Comparison of ENCODE assay signal across 14 cellular contexts in the genomic region with DNA sequence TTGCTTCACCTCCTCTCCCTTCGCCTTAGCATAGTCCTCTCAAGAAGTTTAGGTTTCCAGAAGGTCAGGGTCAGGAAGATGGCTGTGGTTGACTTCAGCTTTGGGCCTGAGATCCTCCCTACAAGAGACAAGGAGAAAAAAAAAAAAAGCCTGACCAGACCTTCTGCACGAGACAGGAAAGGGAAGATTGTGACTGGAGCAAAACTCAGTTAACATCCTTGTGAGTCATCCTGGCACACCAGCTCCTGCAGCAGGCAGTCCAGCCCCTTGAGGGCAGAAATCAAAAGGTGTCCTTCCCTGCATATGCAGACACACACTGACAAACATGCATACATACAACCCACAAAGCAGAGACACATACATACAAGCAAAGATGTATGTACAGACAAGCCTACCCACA. TPM values are rescaled to one million over a fixed set of nuclear protein-coding genes. Genes with fewer than 3 reads are reported as not detected.
DNase-seq lines count a peak whose midpoint lies in the region; ATAC-seq and TF ChIP-seq lines count a peak whose summit lies in the region.
"Had no signal": no experiment of that assay in that cellular context is flagged by ENCODE, and none has a peak within 500 bp of the region (broad histone marks: within the 10 kb centered on the region; RNA-seq: fewer than 3 reads in every experiment).

No MANE protein-coding gene starts in this region.

- no peaks in the 10 kb centered on the region for H3K27me3 ChIP-seq in CD8-positive, alpha-beta T cell (ENCODE audit: insufficient read depth, low read length)

- H3K9me3 ChIP-seq in CD8-positive, alpha-beta T cell (ENCODE audit: low read length): no peaks in the 10 kb centered on the region
- H3K9me3 ChIP-seq: stomach had no signal

- no peaks in the 10 kb centered on the region for H3K36me3 ChIP-seq in CD8-positive, alpha-beta T cell (ENCODE audit: insufficient read depth, low read length)
- H3K36me3 ChIP-seq: stomach had no signal

- TF ChIP-seq CTCF in AG10803 (conservative IDR thresholded peaks at IDR 0.05; ENCODE audit: low read length) (no peak), astrocyte of the spinal cord (IDR thresholded peaks at IDR 0.05; ENCODE audit: low read depth, low read length) (no peak)
- no peak for TF ChIP-seq CTCF in CD8-positive, alpha-beta T cell (IDR thresholded peaks at IDR 0.05)

- no peaks in the 10 kb centered on the region for H3K4me1 ChIP-seq in CD8-positive, alpha-beta T cell (ENCODE audit: insufficient read depth, low read length)
- H3K4me1 ChIP-seq: stomach had no signal

- H3K36me3 Mint-ChIP-seq in CD8-positive, alpha-beta T cell: no peaks in the 10 kb centered on the region
- no peaks in the 10 kb centered on the region for H3K36me3 Mint-ChIP-seq in stimulated activated memory B cell treated with anti-CD40 and anti-IgM and Interleukin-4, amounts not matched to agents 10 μg/mL and 1 μg/mL and 100 μg/mL, for 72 hours
- H3K36me3 Mint-ChIP-seq: activated naive CD4-positive, alpha-beta T cell treated with anti-CD3 and anti-CD28 coated beads, Interleukin-2, amount 10 ng/mL, durations not matched to agents 7 days and 5 days; CD4-positive, CD25-positive, alpha-beta regulatory T cell had no signal

- no peaks in the 10 kb centered on the region for H3K9me3 Mint-ChIP-seq in CD8-positive, alpha-beta T cell
- H3K9me3 Mint-ChIP-seq in stimulated activated memory B cell treated with anti-CD40 and anti-IgM and Interleukin-4, amounts not matched to agents 10 μg/mL and 1 μg/mL and 100 μg/mL, for 72 hours: no peaks in the 10 kb centered on the region
- H3K9me3 Mint-ChIP-seq: activated naive CD4-positive, alpha-beta T cell treated with anti-CD3 and anti-CD28 coated beads, Interleukin-2, amount 10 ng/mL, durations not matched to agents 7 days and 5 days; CD4-positive, CD25-positive, alpha-beta regulatory T cell had no signal

- POLR2A ChIA-PET in CD8-positive, alpha-beta T cell (lab: Charles Lee): no interaction called here

- peaks cover 28% of the 10 kb centered on the region for H3K27me3 Mint-ChIP-seq in CD8-positive, alpha-beta T cell (ENCODE audit: low read depth)
- peaks cover 35% of the 10 kb centered on the region for H3K27me3 Mint-ChIP-seq in stimulated activated memory B cell treated with anti-CD40 and anti-IgM and Interleukin-4, amounts not matched to agents 10 μg/mL and 1 μg/mL and 100 μg/mL, for 72 hours

- H3K4me3 Mint-ChIP-seq in CD8-positive, alpha-beta T cell: no peak overlapping the region
- H3K4me3 Mint-ChIP-seq in stimulated activated memory B cell treated with anti-CD40 and anti-IgM and Interleukin-4, amounts not matched to agents 10 μg/mL and 1 μg/mL and 100 μg/mL, for 72 hours: no peak overlapping the region
- H3K4me3 Mint-ChIP-seq: activated naive CD4-positive, alpha-beta T cell treated with anti-CD3 and anti-CD28 coated beads, Interleukin-2, amount 10 ng/mL, durations not matched to agents 7 days and 5 days; CD4-positive, CD25-positive, alpha-beta regulatory T cell had no signal

- H3K4me3 ChIP-seq in AG10803 (ENCODE audit: low read length): no peak overlapping the region
- no peak overlapping the region for H3K4me3 ChIP-seq in astrocyte of the spinal cord (ENCODE audit: low read depth, low read length)
- H3K4me3 ChIP-seq in CD8-positive, alpha-beta T cell (ENCODE audit: low read depth, low read length): no peak overlapping the region
- H3K4me3 ChIP-seq: stomach had no signal

- no peak overlapping the region for H3K27ac Mint-ChIP-seq in CD8-positive, alpha-beta T cell
- H3K27ac Mint-ChIP-seq in stimulated activated memory B cell treated with anti-CD40 and anti-IgM and Interleukin-4, amounts not matched to agents 10 μg/mL and 1 μg/mL and 100 μg/mL, for 72 hours: no peak overlapping the region
- H3K27ac Mint-ChIP-seq: activated naive CD4-positive, alpha-beta T cell treated with anti-CD3 and anti-CD28 coated beads, Interleukin-2, amount 10 ng/mL, durations not matched to agents 7 days and 5 days; CD4-positive, CD25-positive, alpha-beta regulatory T cell had no signal

- in situ Hi-C loops in astrocyte of the spinal cord (cut with HindIII; ENCODE audit: low sequenced_read_pairs): no loop called here

- no peaks in the 10 kb centered on the region for H3K4me1 Mint-ChIP-seq in CD8-positive, alpha-beta T cell (ENCODE audit: low read depth)
- H3K4me1 Mint-ChIP-seq in stimulated activated memory B cell treated with anti-CD40 and anti-IgM and Interleukin-4, amounts not matched to agents 10 μg/mL and 1 μg/mL and 100 μg/mL, for 72 hours: no peaks in the 10 kb centered on the region
- H3K4me1 Mint-ChIP-seq: activated naive CD4-positive, alpha-beta T cell treated with anti-CD3 and anti-CD28 coated beads, Interleukin-2, amount 10 ng/mL, durations not matched to agents 7 days and 5 days; CD4-positive, CD25-positive, alpha-beta regulatory T cell had no signal

- no peak overlapping the region for H3K27ac ChIP-seq in CD8-positive, alpha-beta T cell (ENCODE audit: low read depth, low read length)
- H3K27ac ChIP-seq: stomach had no signal

- DNase-seq in AG10803 (ENCODE audit: low read depth) (peak; percentile 47), HT1080 (ENCODE audit: low read depth) (peak; percentile 91), astrocyte of the spinal cord (ENCODE audit: low read depth, low spot score) (peak; percentile 8), iris pigment epithelial cell (ENCODE audit: low read depth) (peak; percentile 69), globus pallidus (ENCODE audit: low spot score) (no peak), NCI-H1417 (lab: John Stamatoyannopoulos, UW) (no peak)
- no peak for DNase-seq in CD8-positive, alpha-beta T cell
- DNase-seq: activated naive CD4-positive, alpha-beta T cell treated with anti-CD3 and anti-CD28 coated beads, Interleukin-2, amount 10 ng/mL, durations not matched to agents 7 days and 5 days; CD4-positive, CD25-positive, alpha-beta regulatory T cell; NCI-H1092; NCI-H524; RPMI8226; stomach had no signal

- ATAC-seq in CD8-positive, alpha-beta T cell: no peak
- ATAC-seq in stimulated activated memory B cell treated with anti-CD40 and anti-IgM and Interleukin-4, amounts not matched to agents 10 μg/mL and 1 μg/mL and 100 μg/mL, for 72 hours: no peak

- CTCF ChIA-PET in CD8-positive, alpha-beta T cell (lab: Charles Lee): no interaction called here

- intact Hi-C loops in CD8-positive, alpha-beta T cell (cut with DNase I, micrococcal nuclease): no loop called here

RNA-seq across cellular contexts. Expression of gene ENHO, which starts 18.0 kb away (rescaled TPM):
- 5.0 TPM in 2 replicates for total RNA-seq in HT1080 (2014; rRNA removed; shearing (Covaris generic))
- polyA plus RNA-seq in HT1080 (2015; cell fraction: cytosol; rRNA removed): 0.84 and 0.96 TPM in 2 replicates
- polyA plus RNA-seq in HT1080 (2015; cell fraction: nucleus; rRNA removed): 0.12 and 0.13 TPM in 2 replicates
- not detected for total RNA-seq in CD8-positive, alpha-beta T cell

RNA-seq across cellular contexts. Expression of gene CNTFR, which starts 48.7 kb away (rescaled TPM):
- total RNA-seq in HT1080 (2014; rRNA removed; shearing (Covaris generic)): not detected in 2 replicates
- polyA plus RNA-seq in HT1080 (2015; cell fraction: cytosol; rRNA removed): 0.03 TPM in 1 of 2 replicates, not detected in the other
- not detected in 2 replicates for polyA plus RNA-seq in HT1080 (2015; cell fraction: nucleus; rRNA removed)
- not detected for total RNA-seq in CD8-positive, alpha-beta T cell
- total RNA-seq: CD4-positive, CD25-positive, alpha-beta regulatory T cell had no signal
- polyA plus RNA-seq: CD4-positive, CD25-positive, alpha-beta regulatory T cell had no signal

Comparison
In these comparisons a context has a peak if more than half of its experiments do, and no peak if none do; other contexts are left out.
1. DNase-seq: peak in AG10803 (single experiment), HT1080 (single experiment), astrocyte of the spinal cord (single experiment) and iris pigment epithelial cell (single experiment); none in globus pallidus (single experiment), CD8-positive, alpha-beta T cell (0 of 7) and NCI-H1417 (0 of 3).